In genomic region chr13:75329723-75330122, GRCh38 we compare ENCODE assay signal across 1 cellular context.
TF ChIP-seq lines count a peak whose summit lies in the region.

No MANE protein-coding gene starts in this region.

TF ChIP-seq in GM23338, 12 proteins besides CTCF, POLR2A, EP300 and RAD21 (continued from another document):
- no peak for TF ChIP-seq ETS1 (IDR thresholded peaks at IDR 0.05)
- no peak for TF ChIP-seq STAT1 (IDR thresholded peaks at IDR 0.05; ENCODE audit: unreplicated experiment)
- no peak for TF ChIP-seq ZNF331 (CRISPR knock-in tag; IDR thresholded peaks at IDR 0.05; ENCODE audit: low read depth)
- TF ChIP-seq, protein P1, sequence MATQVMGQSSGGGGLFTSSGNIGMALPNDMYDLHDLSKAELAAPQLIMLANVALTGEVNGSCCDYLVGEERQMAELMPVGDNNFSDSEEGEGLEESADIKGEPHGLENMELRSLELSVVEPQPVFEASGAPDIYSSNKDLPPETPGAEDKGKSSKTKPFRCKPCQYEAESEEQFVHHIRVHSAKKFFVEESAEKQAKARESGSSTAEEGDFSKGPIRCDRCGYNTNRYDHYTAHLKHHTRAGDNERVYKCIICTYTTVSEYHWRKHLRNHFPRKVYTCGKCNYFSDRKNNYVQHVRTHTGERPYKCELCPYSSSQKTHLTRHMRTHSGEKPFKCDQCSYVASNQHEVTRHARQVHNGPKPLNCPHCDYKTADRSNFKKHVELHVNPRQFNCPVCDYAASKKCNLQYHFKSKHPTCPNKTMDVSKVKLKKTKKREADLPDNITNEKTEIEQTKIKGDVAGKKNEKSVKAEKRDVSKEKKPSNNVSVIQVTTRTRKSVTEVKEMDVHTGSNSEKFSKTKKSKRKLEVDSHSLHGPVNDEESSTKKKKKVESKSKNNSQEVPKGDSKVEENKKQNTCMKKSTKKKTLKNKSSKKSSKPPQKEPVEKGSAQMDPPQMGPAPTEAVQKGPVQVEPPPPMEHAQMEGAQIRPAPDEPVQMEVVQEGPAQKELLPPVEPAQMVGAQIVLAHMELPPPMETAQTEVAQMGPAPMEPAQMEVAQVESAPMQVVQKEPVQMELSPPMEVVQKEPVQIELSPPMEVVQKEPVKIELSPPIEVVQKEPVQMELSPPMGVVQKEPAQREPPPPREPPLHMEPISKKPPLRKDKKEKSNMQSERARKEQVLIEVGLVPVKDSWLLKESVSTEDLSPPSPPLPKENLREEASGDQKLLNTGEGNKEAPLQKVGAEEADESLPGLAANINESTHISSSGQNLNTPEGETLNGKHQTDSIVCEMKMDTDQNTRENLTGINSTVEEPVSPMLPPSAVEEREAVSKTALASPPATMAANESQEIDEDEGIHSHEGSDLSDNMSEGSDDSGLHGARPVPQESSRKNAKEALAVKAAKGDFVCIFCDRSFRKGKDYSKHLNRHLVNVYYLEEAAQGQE (IDR thresholded peaks at IDR 0.05; ENCODE audit: unreplicated experiment): no peak
- TF ChIP-seq JUNB (IDR thresholded peaks at IDR 0.05; ENCODE audit: unreplicated experiment): no peak
- TF ChIP-seq ZNF114 (CRISPR knock-in tag; IDR thresholded peaks at IDR 0.05): no peak
